Comparison of ENCODE assay signal across 9 cellular contexts in the genomic region with DNA sequence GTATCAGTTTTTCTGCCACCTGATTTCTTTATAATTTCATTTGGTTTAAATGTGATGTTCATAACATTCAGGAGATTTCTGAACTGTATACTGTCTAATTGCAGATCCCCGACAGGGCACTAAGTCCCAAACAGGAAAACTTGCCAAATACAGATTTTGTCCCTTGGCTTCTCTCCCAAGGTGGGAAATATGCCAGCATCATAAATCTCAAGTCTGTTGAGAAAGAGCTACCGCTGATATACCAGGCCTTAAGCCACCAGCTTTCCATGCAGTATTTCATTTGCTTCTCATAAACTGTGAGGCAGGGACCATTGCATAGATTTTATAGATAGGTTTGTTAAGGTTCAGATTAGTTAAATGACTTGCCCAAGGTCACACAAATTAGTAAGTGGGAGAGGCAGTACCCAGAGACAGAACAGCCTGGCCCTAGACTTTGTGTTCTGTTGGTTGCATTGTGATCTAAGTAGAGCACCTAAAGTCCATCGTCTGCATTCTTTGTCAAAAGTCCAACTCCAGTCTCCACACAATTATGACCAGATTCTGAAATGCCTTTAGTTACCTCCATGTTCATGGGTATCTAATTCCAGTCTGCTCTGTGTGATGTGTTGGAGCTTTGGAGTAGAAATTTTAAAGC. TPM values are rescaled to one million over a fixed set of nuclear protein-coding genes. Genes with fewer than 3 reads are reported as not detected.
DNase-seq lines count a peak whose midpoint lies in the region; ATAC-seq and TF ChIP-seq lines count a peak whose summit lies in the region.
"Had no signal": no experiment of that assay in that cellular context is flagged by ENCODE, and none has a peak within 500 bp of the region (broad histone marks: within the 10 kb centered on the region; RNA-seq: fewer than 3 reads in every experiment).

No MANE protein-coding gene starts in this region.

- 6 to 9% (median 8%) methylated on average over 3 of the region's 3 CpGs for WGBS in psoas muscle, 3 donors

- H3K27me3 Mint-ChIP-seq in endothelial cell (ENCODE audit: unreplicated experiment): peaks cover 2% of the 10 kb centered on the region

- H3K36me3 ChIP-seq in psoas muscle (ENCODE audit: insufficient read depth in 1 of 2, low read depth in 1 of 2): peaks cover 0 to 2% of the 10 kb centered on the region in 2 donors

- peaks cover 49% of the 10 kb centered on the region for H3K4me1 Mint-ChIP-seq in endothelial cell (ENCODE audit: unreplicated experiment)

- peak in 3 of 4 donors; percentile 65 to 87 (median 82) for ATAC-seq in psoas muscle
- no peak for ATAC-seq in HG03520 (IDR thresholded peaks at IDR 0.05; ENCODE audit: unreplicated experiment)
- no peak for ATAC-seq in HG03342 (IDR thresholded peaks at IDR 0.05; ENCODE audit: unreplicated experiment)

- no peaks in the 10 kb centered on the region for H3K36me3 Mint-ChIP-seq in endothelial cell (ENCODE audit: low read depth, unreplicated experiment)

- H3K4me3 Mint-ChIP-seq in endothelial cell (ENCODE audit: unreplicated experiment): no peak overlapping the region

- peaks cover 27% of the 10 kb centered on the region for H3K4me1 ChIP-seq in psoas muscle

- peak; percentile 69 to 86 for DNase-seq in NCI-H446 (lab: John Stamatoyannopoulos, UW)
- peak; percentile 59 for DNase-seq in fibroblast of the aortic adventitia (ENCODE audit: low read depth)
- DNase-seq in psoas muscle: no peak
- DNase-seq in endothelial cell (ENCODE audit: low spot score): no peak
- no peak for DNase-seq in SHP77 (lab: John Stamatoyannopoulos, UW)
- DNase-seq: NCI-H1436 treated with DMSO at 0.1 percent for 48 hours had no signal

- no peaks in the 10 kb centered on the region for H3K27me3 ChIP-seq in psoas muscle (ENCODE audit: insufficient read depth in 3 of 3, low read length in 2 of 3)

- H3K9me3 Mint-ChIP-seq in endothelial cell (ENCODE audit: unreplicated experiment): no peaks in the 10 kb centered on the region

- peak overlapping the region; percentile 49; the same call in 1 of the 2 replicates for H3K27ac ChIP-seq in C4-2B
- peak overlapping the region; percentile 3 for H3K27ac ChIP-seq in psoas muscle

- H3K9me3 ChIP-seq in psoas muscle: no peaks in the 10 kb centered on the region

- no peak overlapping the region for H3K27ac Mint-ChIP-seq in endothelial cell (ENCODE audit: unreplicated experiment)

- intact Hi-C loops in psoas muscle (cut with DNase I): no loop called here

- TF ChIP-seq CTCF in C4-2B (conservative IDR thresholded peaks at IDR 0.05): no peak
- no peak for TF ChIP-seq CTCF in fibroblast of the aortic adventitia (IDR thresholded peaks at IDR 0.05; ENCODE audit: insufficient read depth, low read length)
- TF ChIP-seq CTCF in psoas muscle (IDR thresholded peaks at IDR 0.05): no peak
- no peak for TF ChIP-seq CTCF in endothelial cell (IDR thresholded peaks at IDR 0.05; ENCODE audit: unreplicated experiment)

- H3K4me3 ChIP-seq in fibroblast of the aortic adventitia (ENCODE audit: low read depth, low read length): no peak overlapping the region
- no peak overlapping the region for H3K4me3 ChIP-seq in psoas muscle

RNA-seq across cellular contexts. Expression of gene GPR21, which starts 16.2 kb away (rescaled TPM):
- total RNA-seq in fibroblast of the aortic adventitia (ENCODE audit: low replicate concordance): 1.9 TPM in 1 of 2 replicates, not detected in the other
- under 1 TPM in 1 of 4 donors, not detected in 3; 0.64 TPM for total RNA-seq in psoas muscle
- under 1 TPM in 2 of 3 donors, not detected in 1; 0.05 to 0.12 TPM for polyA plus RNA-seq in psoas muscle
- 1.8 TPM for total RNA-seq in endothelial cell (ENCODE audit: unreplicated experiment)

Comparison
In these comparisons a context has a peak if more than half of its experiments do, and no peak if none do; other contexts are left out.
1. DNase-seq: peak in NCI-H446 (2 of 2) and fibroblast of the aortic adventitia (single experiment); none in psoas muscle (0 of 2), endothelial cell (single experiment) and SHP77 (0 of 2).
2. ATAC-seq: peak in psoas muscle (3 of 4); none in HG03520 (single experiment) and HG03342 (single experiment).